9 cellular contexts compared by ENCODE assay signal in genomic region chr3:32460031-32460749, GRCh38. TPM values are rescaled to one million over a fixed set of nuclear protein-coding genes. Genes with fewer than 3 reads are reported as not detected.
DNase-seq lines count a peak whose midpoint lies in the region; ATAC-seq, FAIRE-seq and TF ChIP-seq lines count a peak whose summit lies in the region.
"Had no signal": no experiment of that assay in that cellular context is flagged by ENCODE, and none has a peak within 500 bp of the region (broad histone marks: within the 10 kb centered on the region; RNA-seq: fewer than 3 reads in every experiment).

No MANE protein-coding gene starts in this region.

- H4K20me1 ChIP-seq in endothelial cell of umbilical vein (replicated peaks; ENCODE audit: control insufficient read depth, extremely low read depth, insufficient read depth, low read length) = no peaks in the 10 kb centered on the region

- no peaks in the 10 kb centered on the region for H3K79me2 ChIP-seq in endothelial cell of umbilical vein (ENCODE audit: control insufficient read depth, insufficient read depth, low read length)

- no peaks in the 10 kb centered on the region for H3K9me3 ChIP-seq in endothelial cell of umbilical vein (replicated peaks; ENCODE audit: control insufficient read depth, insufficient read depth, low read length)
- H3K9me3 ChIP-seq: HAP-1 had no signal

- no TSS peak for BruUV-seq in endothelial cell of umbilical vein (replicated peaks; lab: Mats Ljungman, UMichigan)

- no peak for TF ChIP-seq POLR2A in endothelial cell of umbilical vein (IDR thresholded peaks at IDR 0.05; ENCODE audit: low read depth, low read length)

- H3K27me3 ChIP-seq in endothelial cell of umbilical vein (ENCODE audit: control insufficient read depth in 2 of 2, insufficient read depth in 2 of 2, low read length in 2 of 2) = no peaks in the 10 kb centered on the region

- intact Hi-C loops in endothelial cell of umbilical vein (cut with micrococcal nuclease) (no loop called here), posterior vena cava (cut with DNase I) (loop anchor here in 1 of 2 donors (10.0 kb wide), 1 partner anchor 165 kb away; no protein-coding TSS in a partner anchor)

- H3K9ac ChIP-seq in endothelial cell of umbilical vein (replicated peaks; ENCODE audit: extremely low read depth, insufficient read depth, low read length) = no peak overlapping the region

- POLR2A ChIA-PET in endothelial cell of umbilical vein (lab: Charles Lee) = no interaction called here

- CTCF ChIA-PET in endothelial cell of umbilical vein (lab: Charles Lee) = no interaction called here

- no peaks in the 10 kb centered on the region for H3K9me1 ChIP-seq in endothelial cell of umbilical vein (replicated peaks; ENCODE audit: control insufficient read depth, extremely low read depth, insufficient read depth, low read length)

- no peak overlapping the region for H3K4me3 ChIP-seq in endothelial cell of umbilical vein (replicated peaks in 1 of 3; ENCODE audit: insufficient read depth in 1 of 3, low read depth in 1 of 3, low read length in 3 of 3)
- H3K4me3 ChIP-seq: HAP-1 had no signal

- H3K4me1 ChIP-seq in endothelial cell of umbilical vein (ENCODE audit: control insufficient read depth, extremely low read depth, insufficient read depth, low read length) = peaks cover 20% of the 10 kb centered on the region

- ATAC-seq in GM21528 (IDR thresholded peaks at IDR 0.05; ENCODE audit: low FRiP score, unreplicated experiment) = peak; percentile 94

- FAIRE-seq in endothelial cell of umbilical vein (lab: Jason Lieb, UNC) = no peak

- no peak overlapping the region for H3K4me2 ChIP-seq in endothelial cell of umbilical vein (ENCODE audit: insufficient read depth, low read length)

- no peak overlapping the region for H2AFZ ChIP-seq in endothelial cell of umbilical vein (ENCODE audit: low read depth, low read length)

- TF ChIP-seq CTCF in endothelial cell of umbilical vein (IDR thresholded peaks at IDR 0.05; ENCODE audit: extremely low read depth in 1 of 2, insufficient read depth in 1 of 2, low read depth in 1 of 2, low read length in 2 of 2) = no peak

- H3K36me3 ChIP-seq in endothelial cell of umbilical vein (ENCODE audit: control insufficient read depth in 2 of 2, extremely low read depth in 1 of 2, insufficient read depth in 2 of 2, low read length in 2 of 2) = peaks cover 0 to 6% of the 10 kb centered on the region in 2 experiments
- H3K36me3 ChIP-seq: HAP-1 had no signal

- dilution Hi-C loops in endothelial cell of umbilical vein (cut with MboI; ENCODE audit: extremely low pct_ligation_motif_present, low sequenced_read_pairs) = no loop called here

- DNase-seq in GM03348 (ENCODE audit: low spot score) (peak; percentile 5), KG1 (lab: John Stamatoyannopoulos, UW) (peak; percentile 41), endothelial cell of umbilical vein (ENCODE audit: low read depth, low spot score) (peak; percentile 9), posterior vena cava (ENCODE audit: low spot score) (no peak), C1 segment of cervical spinal cord (lab: John Stamatoyannopoulos, UW) (no peak)
- DNase-seq in activated CD4-positive, alpha-beta T cell treated with anti-CD3 and anti-CD28 coated beads for 24 hours (ENCODE audit: low read depth in 2 of 2) = peak; percentile 28 to 44
- peak; percentile 30 for DNase-seq in stimulated activated CD8-positive, alpha-beta memory T cell treated with anti-CD3 and anti-CD28 coated beads, Interleukin-15, amount 100 ng/mL, for 1 hour (ENCODE audit: low read depth)

- H3K27ac ChIP-seq in endothelial cell of umbilical vein (ENCODE audit: insufficient read depth, low read depth, low read length) = no peak overlapping the region

TF ChIP-seq in endothelial cell of umbilical vein, 7 proteins besides CTCF, POLR2A, EP300 and RAD21:
- TF ChIP-seq MAX (IDR thresholded peaks at IDR 0.05; ENCODE audit: insufficient read depth, insufficient read length) (no peak), FOS (IDR thresholded peaks at IDR 0.05; ENCODE audit: borderline replicate concordance, insufficient read depth, low read length) (no peak)

RNA-seq across cellular contexts. Expression of gene CMTM6, which starts 42.5 kb away (rescaled TPM):
- total RNA-seq in endothelial cell of umbilical vein = 54.0 and 56.3 TPM in 2 replicates
- 25.9 and 38.0 TPM in 2 replicates for polyA plus RNA-seq in endothelial cell of umbilical vein
- polyA plus RNA-seq in endothelial cell of umbilical vein (2011; cell fraction: cytosol; rRNA removed) = 29.6 and 31.2 TPM in 2 replicates
- 14.9 and 15.9 TPM in 2 replicates for polyA plus RNA-seq in endothelial cell of umbilical vein (2011; cell fraction: nucleus; rRNA removed)
- polyA plus RNA-seq in endothelial cell of umbilical vein (2012) = 34.1 and 51.5 TPM in 2 replicates
- 43.9 and 48.2 TPM in 2 replicates for polyA minus RNA-seq in endothelial cell of umbilical vein
- 10.8 TPM for polyA minus RNA-seq in endothelial cell of umbilical vein (2011; cell fraction: cytosol; rRNA and poly(A)+ RNA removed)
- 13.6 and 17.4 TPM in 2 replicates for polyA minus RNA-seq in endothelial cell of umbilical vein (2011; cell fraction: nucleus; rRNA and poly(A)+ RNA removed)
- total RNA-seq in posterior vena cava = 10 to 100 TPM; 31.7 to 32.0 TPM

Comparison
In these comparisons a context has a peak if more than half of its experiments do, and no peak if none do; other contexts are left out.
1. DNase-seq: peak in GM03348 (single experiment), KG1 (single experiment), activated CD4-positive, alpha-beta T cell treated with anti-CD3 and anti-CD28 coated beads for 24 hours (2 of 2), endothelial cell of umbilical vein (single experiment) and stimulated activated CD8-positive, alpha-beta memory T cell treated with anti-CD3 and anti-CD28 coated beads, Interleukin-15, amount 100 ng/mL, for 1 hour (single experiment); none in posterior vena cava (single experiment) and C1 segment of cervical spinal cord (0 of 14).